8 cellular contexts compared by ENCODE assay signal in genomic region chr1:202959276-202959620, GRCh38. TPM values are rescaled to one million over a fixed set of nuclear protein-coding genes. Genes with fewer than 3 reads are reported as not detected.
DNase-seq lines count a peak whose midpoint lies in the region; ATAC-seq and TF ChIP-seq lines count a peak whose summit lies in the region.

No MANE protein-coding gene starts in this region.

- no peaks in the 10 kb centered on the region for H3K27me3 Mint-ChIP-seq in natural killer cell (ENCODE audit: low read depth in 2 of 2)

- 80 to 88% methylated on average over 1 of the region's 1 CpG for WGBS in sigmoid colon, 2 donors

- H3K9me3 ChIP-seq in adipocyte (ENCODE audit: control insufficient read depth, low read length) (no peaks in the 10 kb centered on the region), sigmoid colon (no peaks in the 10 kb centered on the region)

- TF ChIP-seq CTCF in natural killer cell (IDR thresholded peaks at IDR 0.05) = no peak
- TF ChIP-seq CTCF in sigmoid colon (IDR thresholded peaks at IDR 0.05) = no peak

- H3K36me3 ChIP-seq in adipocyte (ENCODE audit: control insufficient read depth, insufficient read depth, low read length, severe bottlenecking) (peaks cover 19% of the 10 kb centered on the region), sigmoid colon (peaks cover 0 to 34% (median 4%) of the 10 kb centered on the region in 4 donors)

- no peak overlapping the region for H3K9ac ChIP-seq in adipocyte (ENCODE audit: low read length)

- no peak for TF ChIP-seq EP300 in sigmoid colon (IDR thresholded peaks at IDR 0.05)

- intact Hi-C loops in natural killer cell (cut with micrococcal nuclease) = loop anchor here (2.0 kb wide), 1 partner anchor 70 kb away; the partner anchor contains the start of gene RABIF
- intact Hi-C loops in sigmoid colon (cut with DNase I) = loop anchor here (2.0 kb wide), 1 partner anchor 32 kb away; the partner anchor contains the start of gene KLHL12

- TF ChIP-seq POLR2A in sigmoid colon (IDR thresholded peaks at IDR 0.05) = no peak

- H3K27me3 ChIP-seq in adipocyte (replicated peaks; ENCODE audit: control insufficient read depth, insufficient read depth, low read length) = no peaks in the 10 kb centered on the region
- no peaks in the 10 kb centered on the region for H3K27me3 ChIP-seq in sigmoid colon

- H3K9me3 Mint-ChIP-seq in natural killer cell = no peaks in the 10 kb centered on the region

- peak overlapping the region; percentile 85 to 90 for H3K27ac Mint-ChIP-seq in natural killer cell

- peak overlapping the region; percentile 86 for H3K4me3 Mint-ChIP-seq in natural killer cell

- H3K4me1 ChIP-seq in adipocyte (ENCODE audit: control insufficient read depth, insufficient read depth, low read length) (peaks cover 24% of the 10 kb centered on the region), sigmoid colon (peaks cover 0 to 39% (median 34%) of the 10 kb centered on the region in 4 donors)

- peaks cover 21 to 32% of the 10 kb centered on the region in 2 donors for H3K4me1 Mint-ChIP-seq in natural killer cell

- ATAC-seq in natural killer cell (no peak), HG02571 (IDR thresholded peaks at IDR 0.05; ENCODE audit: unreplicated experiment) (no peak)

- no peak overlapping the region for H3K4me3 ChIP-seq in adipocyte (ENCODE audit: low read length)
- no peak overlapping the region for H3K4me3 ChIP-seq in sigmoid colon

- H3K27ac ChIP-seq in sigmoid colon = no peak overlapping the region

- no peaks in the 10 kb centered on the region for H3K36me3 Mint-ChIP-seq in natural killer cell

- DNase-seq in DMS53 (lab: John Stamatoyannopoulos, UW) (peak; percentile 93), Kasumi-1 (lab: John Stamatoyannopoulos, UW) (peak; percentile 28 to 42), adipocyte (ENCODE audit: low read depth) (peak; percentile 74), natural killer cell (no peak), SKM-1 treated with dmso at 0.1 percent for 144 hours (lab: John Stamatoyannopoulos, UW; ENCODE audit: unreplicated experiment) (no peak), sigmoid colon (no peak)
- DNase-seq in effector CD4-positive, alpha-beta T cell = no peak

RNA-seq across cellular contexts. Expression of gene ADIPOR1, which starts 1.1 kb away (rescaled TPM):
- total RNA-seq in natural killer cell (10 to 100 TPM; 61.9 to 81.7 (median 80.6) TPM), sigmoid colon (10 to 100 TPM; 57.4 to 76.2 (median 65.8) TPM)
- polyA plus RNA-seq in sigmoid colon = 10 to 100 TPM; 54.4 to 82.9 (median 79.8) TPM

RNA-seq across cellular contexts. Expression of gene CYB5R1, which starts 7.8 kb away (rescaled TPM):
- total RNA-seq in natural killer cell = 10 to 100 TPM; 27.5 to 36.6 (median 27.7) TPM
- total RNA-seq in sigmoid colon = 10 to 100 TPM; 24.6 to 45.3 (median 36.2) TPM
- 10 to 100 TPM in 1 of 3 donors, 1 to 10 TPM in 2; 8.6 to 27.1 (median 9.6) TPM for polyA plus RNA-seq in sigmoid colon

RNA-seq across cellular contexts. Expression of gene KLHL12, which starts 32.2 kb away (rescaled TPM):
- total RNA-seq in natural killer cell (10 to 100 TPM; 19.2 to 23.2 (median 22.6) TPM), sigmoid colon (10 to 100 TPM; 12.9 to 23.9 (median 15.9) TPM)
- polyA plus RNA-seq in sigmoid colon = 10 to 100 TPM; 17.6 to 27.0 (median 23.6) TPM

RNA-seq across cellular contexts. Expression of gene TMEM183A, which starts 47.9 kb away (rescaled TPM):
- 100 to 1,000 TPM; 127 to 147 (median 143) TPM for total RNA-seq in natural killer cell
- total RNA-seq in sigmoid colon = 10 to 100 TPM; 71.7 to 99.4 (median 88.2) TPM
- 100 to 1,000 TPM in 1 of 3 donors, 10 to 100 TPM in 2; 72.5 to 108 (median 77.5) TPM for polyA plus RNA-seq in sigmoid colon

Comparison
In these comparisons a context has a peak if more than half of its experiments do, and no peak if none do; other contexts are left out.
1. DNase-seq: peak in DMS53 (single experiment), Kasumi-1 (2 of 2) and adipocyte (single experiment); none in natural killer cell (single experiment), effector CD4-positive, alpha-beta T cell (single experiment), SKM-1 treated with dmso at 0.1 percent for 144 hours (single experiment) and sigmoid colon (single experiment).